Comparison of ENCODE assay signal across 1 cellular context in genomic region chr21:33374874-33375644, GRCh38.
TF ChIP-seq lines count a peak whose summit lies in the region.

No MANE protein-coding gene starts in this region.

TF ChIP-seq in endothelial cell of umbilical vein, 7 proteins besides CTCF, POLR2A, EP300 and RAD21:
- no peak for TF ChIP-seq POLR2AphosphoS5 (IDR thresholded peaks at IDR 0.05; ENCODE audit: insufficient read depth, low read depth, low read length)
- no peak for TF ChIP-seq MAX (IDR thresholded peaks at IDR 0.05; ENCODE audit: insufficient read depth, insufficient read length)
- no peak for TF ChIP-seq FOS (IDR thresholded peaks at IDR 0.05; ENCODE audit: borderline replicate concordance, insufficient read depth, low read length)
- no peak for TF ChIP-seq MYC (IDR thresholded peaks at IDR 0.05; ENCODE audit: low read depth, low read length)
- no peak for TF ChIP-seq GATA2 (IDR thresholded peaks at IDR 0.05; ENCODE audit: insufficient read depth, insufficient read length, low read depth, low read length)
- no peak for TF ChIP-seq JUN (IDR thresholded peaks at IDR 0.05; ENCODE audit: borderline replicate concordance, insufficient read depth, insufficient read length, low read depth)
- no peak for TF ChIP-seq EZH2 (IDR thresholded peaks at IDR 0.05; ENCODE audit: borderline replicate concordance, low read depth, low read length, severe bottlenecking)
